Comparison of ENCODE assay signal across 7 cellular contexts in genomic region chr4:54466960-54467359, GRCh38.
DNase-seq lines count a peak whose midpoint lies in the region; ATAC-seq, FAIRE-seq and TF ChIP-seq lines count a peak whose summit lies in the region.
"Not testable (repeated sequence)": the region's sequence is repeated elsewhere in the genome, so short reads cannot be mapped to it uniquely, and the experiment has no call there.

No MANE protein-coding gene starts in this region.

- not testable (repeated sequence) for H2BK120ac ChIP-seq in mesendoderm (ENCODE audit: low read depth, low read length)

- TF ChIP-seq EP300 in K562 (IDR thresholded peaks at IDR 0.05; ENCODE audit: low read length), result not testable (repeated sequence)

- POLR2A ChIA-PET in HCT116 (lab: Charles Lee); HEK293 (lab: Yijun Ruan, JAX); K562 (lab: Yijun Ruan, JAX): not testable (repeated sequence)

- H3K18ac ChIP-seq in mesendoderm (ENCODE audit: low read length), result not testable (repeated sequence)

- in situ Hi-C loops in Caki2 (cut with HindIII; ENCODE audit: low pct_unique_long_range_greater_than_20kb, low sequenced_read_pairs); K562 (cut with MboI): not testable (repeated sequence)

- DNase-seq in Caki2 (ENCODE audit: low read depth), result peak; percentile 8
- DNase-seq in DMS53 (lab: John Stamatoyannopoulos, UW), result peak; percentile 5
- DNase-seq in HCT116 (ENCODE audit: low read depth, low spot score); K562 (ENCODE audit: extremely low read depth in 1 of 4, low spot score in 3 of 4): not testable (repeated sequence)
- DNase-seq in OCI-M1 (lab: John Stamatoyannopoulos, UW), result peak; percentile 19
- DNase-seq in mesendoderm, result peak; percentile 7

- not testable (repeated sequence) for TF ChIP-seq CTCF in HCT116 (IDR thresholded peaks at IDR 0.05 in 2 of 3, conservative IDR thresholded peaks at IDR 0.05 in 1 of 3; ENCODE audit: borderline replicate concordance in 1 of 3, insufficient read depth in 1 of 3, low read depth in 2 of 3, low read length in 2 of 3); HEK293 (tag by site-specific recombination; IDR thresholded peaks at IDR 0.05); K562 (IDR thresholded peaks at IDR 0.05 in 2 of 3, conservative IDR thresholded peaks at IDR 0.05 in 1 of 3; ENCODE audit: insufficient read depth in 2 of 3, low read depth in 1 of 3, low read length in 3 of 3)

- H3K56ac ChIP-seq in mesendoderm (ENCODE audit: low read length), result not testable (repeated sequence)

- FAIRE-seq in K562 (lab: Jason Lieb, UNC), result not testable (repeated sequence)

- H3K9me2 ChIP-seq in HCT116 (ENCODE audit: insufficient read depth), result not testable (repeated sequence)

- 68% methylated on average over 8 of the region's 9 CpGs for WGBS in K562 (ENCODE audit: insufficient coverage, low coverage, missing lambda C conversion rate)
- WGBS in mesendoderm (ENCODE audit: extremely low coverage, insufficient coverage, low lambda C conversion rate), result no CpG with 5 or more reads among the region's 9 CpGs

- TF ChIP-seq POLR2A in HCT116 (IDR thresholded peaks at IDR 0.05; ENCODE audit: borderline replicate concordance, extremely low read depth, insufficient read depth, insufficient read length); K562 (conservative IDR thresholded peaks at IDR 0.05): not testable (repeated sequence)

- H3K36me3 ChIP-seq in HCT116 (ENCODE audit: control insufficient read depth in 1 of 2, insufficient read depth in 2 of 2, low read length in 2 of 2); HEK293 (ENCODE audit: control insufficient read depth in 2 of 2, insufficient read depth in 1 of 2, low read length in 2 of 2); K562 (ENCODE audit: control insufficient read depth, insufficient read depth, low read length); mesendoderm (ENCODE audit: control insufficient read depth, insufficient read depth, low read length): not testable (repeated sequence)

- H3K9me3 ChIP-seq in HCT116 (ENCODE audit: control insufficient read depth in 1 of 2, insufficient read depth in 1 of 2, low read depth in 1 of 2, low read length in 2 of 2); HEK293 (ENCODE audit: control insufficient read depth, insufficient read depth, low read depth, low read length); K562 (replicated peaks; ENCODE audit: control insufficient read depth, insufficient read depth, low read depth, low read length): not testable (repeated sequence)

- ATAC-seq in HCT116, K562: not testable (repeated sequence)

- not testable (repeated sequence) for H4K8ac ChIP-seq in mesendoderm (ENCODE audit: low read depth, low read length)

- not testable (repeated sequence) for H3K23ac ChIP-seq in mesendoderm (ENCODE audit: low read length)

- not testable (repeated sequence) for H4K20me1 ChIP-seq in HCT116 (ENCODE audit: insufficient read depth); K562 (replicated peaks; ENCODE audit: control insufficient read depth, insufficient read depth, low read length)

- H3K4ac ChIP-seq in mesendoderm (ENCODE audit: low read depth, low read length), result not testable (repeated sequence)

- not testable (repeated sequence) for H2BK5ac ChIP-seq in mesendoderm (ENCODE audit: low read length)

- H3K9me1 ChIP-seq in K562 (ENCODE audit: control insufficient read depth, insufficient read depth, low read length), result not testable (repeated sequence)

- H3K79me1 ChIP-seq in mesendoderm (ENCODE audit: low read length), result not testable (repeated sequence)

- CTCF ChIA-PET in HCT116 (lab: Charles Lee); K562 (lab: Yijun Ruan, JAX; ENCODE audit: low intra/inter-chr PET ratio): not testable (repeated sequence)
- CTCF ChIA-PET in HEK293 (lab: Yijun Ruan, JAX), result interaction anchor here (0.6 kb wide), 1 partner anchor 80 kb away, joined by 3 read pairs; no protein-coding TSS in a partner anchor

- not testable (repeated sequence) for H3K4me1 ChIP-seq in HCT116 (ENCODE audit: control insufficient read depth in 1 of 2, insufficient read depth in 2 of 2, low read length in 2 of 2); HEK293 (ENCODE audit: control insufficient read depth, insufficient read depth, low read length); K562 (replicated peaks in 1 of 2; ENCODE audit: control insufficient read depth in 2 of 2, insufficient read depth in 2 of 2, low read length in 2 of 2); mesendoderm (ENCODE audit: control insufficient read depth, low read depth, low read length)

- not testable (repeated sequence) for H3K79me2 ChIP-seq in HCT116 (ENCODE audit: insufficient read depth, low read length); K562 (ENCODE audit: control insufficient read depth, insufficient read depth, low read length); mesendoderm (ENCODE audit: control insufficient read depth, insufficient read depth, low read length)

- not testable (repeated sequence) for H3K27me3 ChIP-seq in HCT116 (ENCODE audit: insufficient read depth, low read length); K562 (ENCODE audit: control insufficient read depth in 2 of 2, insufficient read depth in 2 of 2, low read length in 2 of 2); mesendoderm (ENCODE audit: insufficient read depth, low read length, poor library complexity)

- not testable (repeated sequence) for H3K4me3 ChIP-seq in HCT116 (replicated peaks in 1 of 2; ENCODE audit: low read depth in 1 of 2, low read length in 2 of 2); HEK293 (ENCODE audit: low read depth, low read length); K562; mesendoderm (ENCODE audit: low read length)

- H3K27ac ChIP-seq in HCT116 (ENCODE audit: low read depth, low read length); HEK293 (ENCODE audit: extremely low read depth, low read depth, low read length); K562 (ENCODE audit: extremely low read depth, low read depth, low read length); mesendoderm (ENCODE audit: low read depth, low read length): not testable (repeated sequence)

- not testable (repeated sequence) for H3K9ac ChIP-seq in HCT116 (ENCODE audit: low read length); K562 (ENCODE audit: insufficient read depth in 1 of 2, low read depth in 2 of 2, low read length in 2 of 2); mesendoderm (ENCODE audit: low read length)

- TF ChIP-seq RAD21 in HCT116 (IDR thresholded peaks at IDR 0.05; ENCODE audit: low read depth); K562 (CRISPR knock-in tag; conservative IDR thresholded peaks at IDR 0.05 in 1 of 2, IDR thresholded peaks at IDR 0.05 in 1 of 2): not testable (repeated sequence)

- H2AK5ac ChIP-seq in mesendoderm (ENCODE audit: low read length), result not testable (repeated sequence)

- RAD21 ChIA-PET in HCT116 (lab: Charles Lee; ENCODE audit: low non-redundant PET in 1 of 2, low total read pairs in 2 of 2, uncharacterized antibody in 2 of 2, unreplicated experiment in 2 of 2), result not testable (repeated sequence)

- intact Hi-C loops in HCT116 (cut with micrococcal nuclease); K562 (cut with micrococcal nuclease): not testable (repeated sequence)

- not testable (repeated sequence) for H2BK15ac ChIP-seq in mesendoderm (replicated peaks; ENCODE audit: low read depth)

- not testable (repeated sequence) for H2AFZ ChIP-seq in HCT116 (ENCODE audit: low read depth, low read length, poor library complexity, severe bottlenecking); K562 (ENCODE audit: low read depth, low read length)

- not testable (repeated sequence) for BruUV-seq in HCT116 (replicated peaks; lab: Mats Ljungman, UMichigan); K562 (replicated peaks; lab: Mats Ljungman, UMichigan)

- not testable (repeated sequence) for H3K4me2 ChIP-seq in HCT116 (ENCODE audit: low read length); K562 (ENCODE audit: insufficient read depth, low read length); mesendoderm (ENCODE audit: low read length)

- not testable (repeated sequence) for H4K5ac ChIP-seq in mesendoderm (ENCODE audit: low read length)

TF ChIP-seq in HCT116, 20 proteins besides CTCF, POLR2A, EP300 and RAD21:
- TF ChIP-seq CBX3 (IDR thresholded peaks at IDR 0.05; ENCODE audit: low read depth), result peak; percentile 21; the same call in 1 of the 2 replicates

TF ChIP-seq in HEK293, 187 proteins besides CTCF, POLR2A, EP300 and RAD21:
- TF ChIP-seq SETDB1 (IDR thresholded peaks at IDR 0.05; ENCODE audit: insufficient read length, low read length), result peak; percentile 64
TF ChIP-seq in HEK293: peak in this region for 1; not testable (repeated sequence) for 186.

TF ChIP-seq in K562, 482 proteins besides CTCF, POLR2A, EP300 and RAD21:
- 0 out of 2 replicates have a peak, but pooled peaks have one; percentile 21 for TF ChIP-seq ZNF280B (CRISPR knock-in tag; IDR thresholded peaks at IDR 0.05)
- TF ChIP-seq CBX5 (IDR thresholded peaks at IDR 0.05; ENCODE audit: borderline replicate concordance, low read depth), result peak; percentile 87
- TF ChIP-seq CBX3 (IDR thresholded peaks at IDR 0.05; ENCODE audit: borderline replicate concordance in 1 of 2, low read length in 2 of 2), result 0 out of 3 replicates have a peak, but pooled peaks of 1 of the 2 experiments have one; percentile 52
TF ChIP-seq in K562: peak in this region for 3; not testable (repeated sequence) for 479.
